In the genomic region with DNA sequence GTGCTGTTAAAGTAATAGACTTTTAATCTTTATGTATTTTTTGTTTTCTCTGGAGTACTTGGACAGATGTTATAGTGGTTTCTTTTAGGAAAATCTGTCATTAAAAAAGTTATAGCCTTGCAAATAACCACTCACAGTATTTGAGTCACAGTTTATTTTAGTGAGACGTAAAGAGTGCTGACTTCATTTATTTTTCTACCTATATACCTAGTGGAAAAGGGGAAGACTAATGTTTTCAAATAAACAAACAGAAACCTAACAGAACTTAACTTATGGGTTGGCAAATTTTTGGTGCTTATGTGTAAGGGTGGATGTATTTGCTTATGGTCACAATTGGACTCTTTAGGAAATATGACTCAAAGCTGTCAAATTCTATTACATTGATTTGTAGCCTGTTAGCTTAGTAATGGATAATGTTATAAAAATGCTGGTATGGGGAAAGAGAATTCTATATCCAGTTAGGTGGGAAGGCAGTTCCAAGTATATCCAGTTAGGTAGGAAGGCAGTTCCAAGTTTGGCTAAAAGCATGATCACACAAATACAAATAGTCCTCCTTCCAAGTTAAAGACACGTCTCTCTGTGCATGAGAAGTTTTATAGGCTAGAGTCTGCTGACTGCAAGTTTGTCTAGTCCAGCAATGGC, we compare ENCODE assay signal across 1 cellular context.
TF ChIP-seq lines count a peak whose summit lies in the region.

No MANE protein-coding gene starts in this region.

TF ChIP-seq in IMR-90, 13 proteins besides CTCF, POLR2A, EP300 and RAD21 (continued from another document):
- TF ChIP-seq, protein P1, sequence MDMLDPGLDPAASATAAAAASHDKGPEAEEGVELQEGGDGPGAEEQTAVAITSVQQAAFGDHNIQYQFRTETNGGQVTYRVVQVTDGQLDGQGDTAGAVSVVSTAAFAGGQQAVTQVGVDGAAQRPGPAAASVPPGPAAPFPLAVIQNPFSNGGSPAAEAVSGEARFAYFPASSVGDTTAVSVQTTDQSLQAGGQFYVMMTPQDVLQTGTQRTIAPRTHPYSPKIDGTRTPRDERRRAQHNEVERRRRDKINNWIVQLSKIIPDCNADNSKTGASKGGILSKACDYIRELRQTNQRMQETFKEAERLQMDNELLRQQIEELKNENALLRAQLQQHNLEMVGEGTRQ (IDR thresholded peaks at IDR 0.05; ENCODE audit: low read depth, low read length), result no peak
TF ChIP-seq in IMR-90: peak in this region for 0.
